ENCODE assay signal across 16 cellular contexts in the genomic region with DNA sequence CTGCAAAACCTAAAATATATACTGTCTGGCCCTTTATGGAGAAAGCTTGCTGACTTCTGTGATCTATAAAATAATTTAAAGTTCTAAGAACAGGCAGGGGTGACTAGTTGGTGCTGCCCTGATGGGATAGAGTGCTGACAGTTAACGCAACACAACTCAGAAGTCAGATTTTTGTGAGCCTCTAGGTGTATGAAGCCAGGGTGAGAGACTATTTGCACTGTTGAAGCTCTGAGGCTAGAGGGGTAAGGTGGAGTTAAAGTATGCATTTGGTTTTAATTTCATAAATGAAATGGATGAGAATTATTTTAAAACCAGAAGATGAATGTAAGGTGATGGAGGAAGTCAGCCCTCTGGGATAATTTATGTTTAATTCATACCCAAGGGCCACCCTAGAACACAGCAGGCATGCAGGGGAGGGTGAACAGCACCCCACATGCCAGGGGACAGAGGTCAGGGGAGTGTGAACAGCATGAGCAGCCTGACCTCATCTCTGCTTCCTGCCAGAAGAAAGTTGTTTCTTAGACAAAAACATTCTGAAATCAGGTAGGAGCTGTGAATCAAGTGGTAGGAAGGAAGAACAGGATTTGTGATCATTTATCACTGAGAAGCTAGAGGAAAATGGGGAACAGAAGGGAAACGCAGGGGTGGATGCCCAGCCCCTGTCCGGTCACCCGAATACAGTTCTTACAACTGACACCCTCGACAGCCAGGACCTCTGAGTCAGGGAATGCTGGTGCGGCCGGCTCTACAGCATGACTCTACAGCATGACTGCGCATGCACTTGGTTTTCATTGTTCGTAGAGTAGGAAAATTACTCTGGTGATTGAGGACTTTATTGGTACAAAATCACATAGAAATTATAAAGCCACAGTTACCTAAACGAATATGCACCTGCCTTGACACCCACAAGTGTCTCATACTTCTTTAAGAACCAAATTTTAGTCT.
DNase-seq lines count a peak whose midpoint lies in the region; ATAC-seq, FAIRE-seq and TF ChIP-seq lines count a peak whose summit lies in the region.
"Had no signal": no experiment of that assay in that cellular context is flagged by ENCODE, and none has a peak within 500 bp of the region (broad histone marks: within the 10 kb centered on the region; RNA-seq: fewer than 3 reads in every experiment).

No MANE protein-coding gene starts in this region.

- H3K4me3 ChIP-seq in breast epithelium (no peak overlapping the region), astrocyte (ENCODE audit: insufficient read depth, low read depth, low read length) (no peak overlapping the region), keratinocyte (ENCODE audit: control insufficient read depth in 2 of 3, extremely low read depth in 1 of 3, insufficient read depth in 2 of 3, low read depth in 1 of 3, low read length in 3 of 3) (no peak overlapping the region)
- H3K4me3 ChIP-seq: hepatocyte, SJCRH30 had no signal

- no peak for FAIRE-seq in astrocyte (lab: Jason Lieb, UNC)
- FAIRE-seq in keratinocyte (lab: Jason Lieb, UNC) = peak; percentile 61

- H2AFZ ChIP-seq in astrocyte (ENCODE audit: low read depth, low read length) (no peak overlapping the region), keratinocyte (ENCODE audit: control insufficient read depth, low read length) (no peak overlapping the region)
- H2AFZ ChIP-seq: hepatocyte had no signal

- H3K9me3 Mint-ChIP-seq in MCF 10A (ENCODE audit: unreplicated experiment) = no peaks in the 10 kb centered on the region
- no peaks in the 10 kb centered on the region for H3K9me3 Mint-ChIP-seq in astrocyte (ENCODE audit: unreplicated experiment)
- H3K9me3 Mint-ChIP-seq: HFFc6 had no signal

- no peaks in the 10 kb centered on the region for H3K79me2 ChIP-seq in astrocyte (ENCODE audit: insufficient read depth, low read length)
- peaks cover 43% of the 10 kb centered on the region for H3K79me2 ChIP-seq in keratinocyte (ENCODE audit: control insufficient read depth, insufficient read depth, low read length)
- H3K79me2 ChIP-seq: hepatocyte had no signal

- peak; percentile 17 for DNase-seq in MCF 10A (ENCODE audit: unreplicated experiment)
- no peak for DNase-seq in breast epithelium (ENCODE audit: low spot score in 2 of 2)
- peak; percentile 33 for DNase-seq in astrocyte (ENCODE audit: low read depth)
- no peak for DNase-seq in keratinocyte (ENCODE audit: low read depth, low spot score)
- no peak for DNase-seq in foreskin melanocyte
- no peak for DNase-seq in HuH-7.5 (ENCODE audit: low spot score)
- DNase-seq: DMS79 treated with DMSO at 0.1 percent for 48 hours; HFFc6; NCI-H146; NCI-H748 treated with DMSO at 0.1 percent for 48 hours; SJCRH30; stimulated activated naive CD4-positive, alpha-beta T cell had no signal

- dilution Hi-C loops in keratinocyte (cut with MboI; ENCODE audit: extremely low pct_ligation_motif_present, low sequenced_read_pairs) = no loop called here

- TF ChIP-seq CTCF in MCF 10A (IDR thresholded peaks at IDR 0.05; ENCODE audit: unreplicated experiment) = no peak
- TF ChIP-seq CTCF in breast epithelium (IDR thresholded peaks at IDR 0.05) = no peak
- no peak for TF ChIP-seq CTCF in astrocyte (IDR thresholded peaks at IDR 0.05; ENCODE audit: insufficient read depth, low read depth, low read length)
- no peak for TF ChIP-seq CTCF in keratinocyte (optimal IDR thresholded peaks at IDR 0.05 in 1 of 3, IDR thresholded peaks at IDR 0.05 in 1 of 3, conservative IDR thresholded peaks at IDR 0.05 in 1 of 3; ENCODE audit: extremely low read depth in 1 of 3, insufficient read depth in 2 of 3, low read length in 3 of 3)

- no peaks in the 10 kb centered on the region for H3K27me3 Mint-ChIP-seq in MCF 10A (ENCODE audit: insufficient read depth, unreplicated experiment)
- peaks cover 5% of the 10 kb centered on the region for H3K27me3 Mint-ChIP-seq in astrocyte (ENCODE audit: low read depth, unreplicated experiment)

- no peaks in the 10 kb centered on the region for H3K36me3 ChIP-seq in breast epithelium
- no peaks in the 10 kb centered on the region for H3K36me3 ChIP-seq in astrocyte (ENCODE audit: insufficient read depth, low read length)
- H3K36me3 ChIP-seq in keratinocyte (ENCODE audit: control insufficient read depth in 2 of 2, extremely low read depth in 1 of 2, insufficient read depth in 2 of 2, low read length in 2 of 2) = no peaks in the 10 kb centered on the region
- H3K36me3 ChIP-seq: SJCRH30 had no signal

- H3K9me3 ChIP-seq in breast epithelium (no peaks in the 10 kb centered on the region), astrocyte (ENCODE audit: insufficient read depth, low read depth, low read length) (no peaks in the 10 kb centered on the region), keratinocyte (ENCODE audit: control insufficient read depth, low read depth, low read length) (no peaks in the 10 kb centered on the region)
- H3K9me3 ChIP-seq: SJCRH30 had no signal

- H3K36me3 Mint-ChIP-seq in MCF 10A (ENCODE audit: insufficient read depth, unreplicated experiment) (peaks cover 11% of the 10 kb centered on the region), astrocyte (ENCODE audit: low read depth, unreplicated experiment) (peaks cover 2% of the 10 kb centered on the region)

- H3K27ac Mint-ChIP-seq in MCF 10A (ENCODE audit: low read depth, unreplicated experiment) (peak overlapping the region; percentile 33), astrocyte (ENCODE audit: unreplicated experiment) (no peak overlapping the region)
- H3K27ac Mint-ChIP-seq: HFFc6 had no signal

- H3K4me3 Mint-ChIP-seq in MCF 10A (ENCODE audit: unreplicated experiment) = no peak overlapping the region
- H3K4me3 Mint-ChIP-seq in astrocyte (ENCODE audit: unreplicated experiment) = no peak overlapping the region
- H3K4me3 Mint-ChIP-seq: HFFc6 had no signal

- no peak overlapping the region for H3K27ac ChIP-seq in breast epithelium
- peak overlapping the region; percentile 64 for H3K27ac ChIP-seq in astrocyte (ENCODE audit: low read depth, low read length)
- peak overlapping the region; percentile 28 for H3K27ac ChIP-seq in keratinocyte (ENCODE audit: control insufficient read depth, insufficient read depth, low read length)
- H3K27ac ChIP-seq in temporal lobe (ENCODE audit: low read depth, low read length) = peak overlapping the region; percentile 97
- H3K27ac ChIP-seq: hepatocyte, SJCRH30 had no signal

- H4K20me1 ChIP-seq in astrocyte (ENCODE audit: insufficient read depth, low read length) = no peaks in the 10 kb centered on the region
- H4K20me1 ChIP-seq in keratinocyte (ENCODE audit: control insufficient read depth, extremely low read depth, insufficient read depth, low read length) = no peaks in the 10 kb centered on the region

- POLR2A ChIA-PET in MCF 10A (lab: Yijun Ruan, JAX) = no interaction called here

- peak overlapping the region; percentile 63 for H3K4me2 ChIP-seq in astrocyte (ENCODE audit: low read length)
- H3K4me2 ChIP-seq in keratinocyte (ENCODE audit: control insufficient read depth, extremely low read depth, insufficient read depth, low read depth, low read length) = peak overlapping the region; percentile 39
- H3K4me2 ChIP-seq: hepatocyte had no signal

- BruUV-seq in MCF 10A (replicated peaks; lab: Mats Ljungman, UMichigan) = no TSS peak

- peaks cover 3% of the 10 kb centered on the region for H3K9me1 ChIP-seq in keratinocyte (ENCODE audit: control insufficient read depth, extremely low read depth, insufficient read depth, low read length)

- CTCF ChIA-PET in MCF 10A (lab: Yijun Ruan, JAX) = interaction anchor here (0.6 kb wide), 1 partner anchor 294 kb away, joined by 3 read pairs; no protein-coding TSS in a partner anchor

- no peaks in the 10 kb centered on the region for H3K27me3 ChIP-seq in breast epithelium
- no peaks in the 10 kb centered on the region for H3K27me3 ChIP-seq in astrocyte (ENCODE audit: insufficient read depth, low read length)
- H3K27me3 ChIP-seq in keratinocyte (ENCODE audit: control insufficient read depth, extremely low read depth, insufficient read depth, low read length) = no peaks in the 10 kb centered on the region
- H3K27me3 ChIP-seq: hepatocyte, SJCRH30 had no signal

- H3K4me1 Mint-ChIP-seq in MCF 10A (ENCODE audit: insufficient read depth, unreplicated experiment) (peaks cover 7% of the 10 kb centered on the region), astrocyte (ENCODE audit: low read depth, unreplicated experiment) (peaks cover 10% of the 10 kb centered on the region)

- no peak for TF ChIP-seq POLR2A in breast epithelium (IDR thresholded peaks at IDR 0.05)

- intact Hi-C loops in MCF 10A (cut with micrococcal nuclease) = no loop called here
- intact Hi-C loops in breast epithelium (cut with DNase I; ENCODE audit: low total_unique reads) = no loop called here

- H3K4me1 ChIP-seq in breast epithelium (no peaks in the 10 kb centered on the region), astrocyte (ENCODE audit: insufficient read depth, low read length) (peaks cover 21% of the 10 kb centered on the region), keratinocyte (ENCODE audit: control insufficient read depth, extremely low read depth, insufficient read depth, low read length) (peaks cover 18% of the 10 kb centered on the region)
- H3K4me1 ChIP-seq: SJCRH30 had no signal

- ATAC-seq in GM21619 (IDR thresholded peaks at IDR 0.05; ENCODE audit: unreplicated experiment) = no peak
- ATAC-seq: activated CD4-positive, CD25-positive, alpha-beta regulatory T cell treated with anti-CD3 and anti-CD28 coated beads, Interleukin-2, amount 50 U/mL, for 24 hours had no signal

- H3K9ac ChIP-seq in astrocyte (ENCODE audit: low read length) (peak overlapping the region; percentile 59), keratinocyte (ENCODE audit: control insufficient read depth, extremely low read depth, insufficient read depth, low read length) (no peak overlapping the region)

Comparison
In these comparisons a context has a peak if more than half of its experiments do, and no peak if none do; other contexts are left out.
1. DNase-seq: peak in MCF 10A (single experiment) and astrocyte (single experiment); none in breast epithelium (0 of 2), keratinocyte (single experiment), foreskin melanocyte (single experiment) and HuH-7.5 (single experiment).
2. H3K27ac ChIP-seq: peak in astrocyte (single experiment), keratinocyte (single experiment) and temporal lobe (single experiment); none in breast epithelium (0 of 2).